In genomic region chr3:4303187-4304123, GRCh38 we compare ENCODE assay signal across 8 cellular contexts. TPM values are rescaled to one million over a fixed set of nuclear protein-coding genes. Genes with fewer than 3 reads are reported as not detected.
A peak's percentile ranks its signal among the peaks of the same experiment; 100 is the strongest.
DNase-seq lines count a peak whose midpoint lies in the region; ATAC-seq, FAIRE-seq and TF ChIP-seq lines count a peak whose summit lies in the region.

SETMAR (plus strand) TSS chr3:4303369; CDS start chr3:4303371, 2 bp downstream.

- CTCF ChIA-PET in OCI-LY7 (lab: Charles Lee; ENCODE audit: unreplicated experiment) = no interaction called here

- no peaks in the 10 kb centered on the region for H4K20me1 ChIP-seq in OCI-LY7 (ENCODE audit: insufficient read depth, low read length)

- no peaks in the 10 kb centered on the region for H3K27me3 ChIP-seq in mononuclear cell (ENCODE audit: insufficient read depth, low read length)

- intact Hi-C loops in OCI-LY7 (cut with micrococcal nuclease; ENCODE audit: unreplicated experiment) = no loop called here

- TSS peak; percentile 55 for BruUV-seq in OCI-LY7 (replicated peaks; lab: Mats Ljungman, UMichigan)

- peak; percentile 96 for FAIRE-seq in HTR-8/SVneo (lab: Jason Lieb, UNC)

- H2AFZ ChIP-seq in OCI-LY7 (ENCODE audit: low read length) = peak within 1 kb of the TSS; percentile 65

- DNase-seq in Caki2 (ENCODE audit: low read depth) (peak; percentile 82), HTR-8/SVneo (ENCODE audit: insufficient read length, low spot score) (peak; percentile 84), OCI-LY7 (ENCODE audit: low spot score) (peak; percentile 91), activated T-cell treated with anti-CD3 and anti-CD28 coated beads for 1 hour (ENCODE audit: low read depth) (peak; percentile 72), epidermal melanocyte (ENCODE audit: insufficient read length, low spot score) (peak; percentile 75)
- peak; percentile 54 to 61 for DNase-seq in stimulated activated CD8-positive, alpha-beta memory T cell treated with anti-CD3 and anti-CD28 coated beads, Interleukin-4, amount 100 ng/mL, for 1 hour (ENCODE audit: low read depth in 2 of 2, low spot score in 1 of 2)

- H3K4me3 ChIP-seq in OCI-LY7 (ENCODE audit: low read depth, low read length, poor library complexity, severe bottlenecking) = peak within 1 kb of the TSS; percentile 78
- H3K4me3 ChIP-seq in mononuclear cell (ENCODE audit: low read length) = peak within 1 kb of the TSS; percentile 62

- H3K4me2 ChIP-seq in OCI-LY7 (ENCODE audit: low read length) = peak within 1 kb of the TSS; percentile 72

- in situ Hi-C loops in Caki2 (cut with HindIII; ENCODE audit: low pct_unique_long_range_greater_than_20kb, low sequenced_read_pairs) = no loop called here

- H3K79me2 ChIP-seq in OCI-LY7 (ENCODE audit: insufficient read depth, low read depth, low read length) = peaks cover 29% of the 10 kb centered on the region

- peaks cover 15% of the 10 kb centered on the region for H3K36me3 ChIP-seq in OCI-LY7 (ENCODE audit: insufficient read depth, low read length)

- peak within 1 kb of the TSS; percentile 64 for H3K27ac ChIP-seq in OCI-LY7 (ENCODE audit: low read depth, low read length, poor library complexity, severe bottlenecking)

- POLR2A ChIA-PET in OCI-LY7 (lab: Charles Lee) = no interaction called here

- no peaks in the 10 kb centered on the region for H3K9me2 ChIP-seq in OCI-LY7 (ENCODE audit: insufficient read depth, low read length)

- no peak for TF ChIP-seq CTCF in OCI-LY7 (conservative IDR thresholded peaks at IDR 0.05; ENCODE audit: low read length)

- ATAC-seq in GM21381 (IDR thresholded peaks at IDR 0.05; ENCODE audit: unreplicated experiment) = peak; percentile 98

- H3K9me3 ChIP-seq in OCI-LY7 (ENCODE audit: low read length) (no peaks in the 10 kb centered on the region), mononuclear cell (ENCODE audit: low read depth, low read length) (no peaks in the 10 kb centered on the region)

- H3K4me1 ChIP-seq in OCI-LY7 (ENCODE audit: insufficient read depth, low read length, poor library complexity, severe bottlenecking) (peaks cover 15% of the 10 kb centered on the region), mononuclear cell (ENCODE audit: insufficient read depth, low read length) (peaks cover 12% of the 10 kb centered on the region)

RNA-seq across cellular contexts. Expression of gene SETMAR, which starts in this region (rescaled TPM):
- total RNA-seq in Caki2 (2014; rRNA removed; shearing (Covaris generic); ENCODE audit: low replicate concordance) = 7.8 and 10.5 TPM in 2 replicates
- 16.8 and 19.2 TPM in 2 replicates for total RNA-seq in OCI-LY7 (2014; rRNA removed; shearing (Covaris generic))
- total RNA-seq in OCI-LY7 (2022) (16.2 and 16.6 TPM in 2 replicates), mononuclear cell (9.2 TPM)

Comparison
In these comparisons a context has a peak if more than half of its experiments do, and no peak if none do; other contexts are left out.
1. Peak in every context shown above with its lines: DNase-seq, ATAC-seq, H3K4me3 ChIP-seq and H3K27ac ChIP-seq.